In genomic region chr18:9263264-9263663, GRCh38 we compare ENCODE assay signal across 26 cellular contexts.
"Had no signal": no experiment of that assay in that cellular context is flagged by ENCODE, and none has a peak within 500 bp of the region (broad histone marks: within the 10 kb centered on the region; RNA-seq: fewer than 3 reads in every experiment).

No MANE protein-coding gene starts in this region.

- H3K9me3 ChIP-seq: gastrocnemius medialis, psoas muscle, sigmoid colon, testis, tibial artery, upper lobe of right lung, uterus had no signal

- H3K4me3 Mint-ChIP-seq: effector memory CD8-positive, alpha-beta T cell; naive thymus-derived CD4-positive, alpha-beta T cell; nephron; neural progenitor cell; stimulated activated effector memory CD8-positive, alpha-beta T cell treated with anti-CD3 and anti-CD28 coated beads, Interleukin-12 subunit alpha, Interleukin-12 subunit beta, amount 100 ng/mL, for 72 hours had no signal

- H3K4me1 Mint-ChIP-seq: nephron had no signal

- H3K27ac Mint-ChIP-seq: nephron, neural progenitor cell had no signal

- ATAC-seq: effector memory CD8-positive, alpha-beta T cell; gastrocnemius medialis; left lobe of liver; naive thymus-derived CD4-positive, alpha-beta T cell; psoas muscle; right cardiac atrium; stimulated activated effector memory CD8-positive, alpha-beta T cell treated with anti-CD3 and anti-CD28 coated beads, Interleukin-12 subunit alpha, Interleukin-12 subunit beta, amount 100 ng/mL, for 72 hours; upper lobe of right lung had no signal

- H3K4me1 ChIP-seq: gastrocnemius medialis, psoas muscle, sigmoid colon, testis, tibial artery, upper lobe of right lung, uterus had no signal

- DNase-seq: cortex of kidney; effector memory CD8-positive, alpha-beta T cell; foreskin fibroblast; gastrocnemius medialis; head of caudate nucleus; mesenchymal stem cell; midbrain; naive thymus-derived CD4-positive, alpha-beta T cell; nucleus accumbens; posterior cingulate gyrus; psoas muscle; right cardiac atrium; sigmoid colon; stimulated activated CD4-positive, alpha-beta T cell treated with anti-CD3 and anti-CD28 coated beads, Interleukin-2, amount 100 ng/mL, for 24 hours; stimulated activated CD4-positive, alpha-beta T cell treated with anti-CD3 and anti-CD28 coated beads, Interleukin-4, amount 100 ng/mL, for 24 hours; stimulated activated naive CD4-positive, alpha-beta T cell treated with Interleukin-2 at 50 U/mL for 16 hours; substantia nigra; testis; tibial artery; upper lobe of right lung; uterus had no signal

- H3K27ac ChIP-seq: gastrocnemius medialis, neural progenitor cell, psoas muscle, sigmoid colon, testis, tibial artery, upper lobe of right lung, uterus had no signal

- H3K27me3 ChIP-seq: gastrocnemius medialis, neural progenitor cell, sigmoid colon, testis, tibial artery, upper lobe of right lung, uterus had no signal

- H3K9me3 Mint-ChIP-seq: effector memory CD8-positive, alpha-beta T cell had no signal

- H3K36me3 ChIP-seq: uterus had no signal

- H3K4me3 ChIP-seq: gastrocnemius medialis, lung, neural progenitor cell, psoas muscle, sigmoid colon, testis, tibial artery, upper lobe of right lung, uterus had no signal

- H3K27me3 Mint-ChIP-seq: effector memory CD8-positive, alpha-beta T cell; naive thymus-derived CD4-positive, alpha-beta T cell had no signal
